1 cellular context compared by ENCODE assay signal in genomic region chr14:21509432-21510143, GRCh38.
TF ChIP-seq lines count a peak whose summit lies in the region.

No MANE protein-coding gene starts in this region.

TF ChIP-seq in WTC11, 78 proteins besides CTCF, POLR2A, EP300 and RAD21 (continued from another document):
- TF ChIP-seq ZNF281 (CRISPR knock-in tag; IDR thresholded peaks at IDR 0.05) (no peak), ZNF423 (CRISPR knock-in tag; IDR thresholded peaks at IDR 0.05) (no peak), TEAD1 (CRISPR knock-in tag; IDR thresholded peaks at IDR 0.05) (no peak), HMGA2 (CRISPR knock-in tag; IDR thresholded peaks at IDR 0.05) (no peak), NR1H2 (CRISPR knock-in tag; IDR thresholded peaks at IDR 0.05) (no peak)
